ENCODE assay signal across 8 cellular contexts in the genomic region with DNA sequence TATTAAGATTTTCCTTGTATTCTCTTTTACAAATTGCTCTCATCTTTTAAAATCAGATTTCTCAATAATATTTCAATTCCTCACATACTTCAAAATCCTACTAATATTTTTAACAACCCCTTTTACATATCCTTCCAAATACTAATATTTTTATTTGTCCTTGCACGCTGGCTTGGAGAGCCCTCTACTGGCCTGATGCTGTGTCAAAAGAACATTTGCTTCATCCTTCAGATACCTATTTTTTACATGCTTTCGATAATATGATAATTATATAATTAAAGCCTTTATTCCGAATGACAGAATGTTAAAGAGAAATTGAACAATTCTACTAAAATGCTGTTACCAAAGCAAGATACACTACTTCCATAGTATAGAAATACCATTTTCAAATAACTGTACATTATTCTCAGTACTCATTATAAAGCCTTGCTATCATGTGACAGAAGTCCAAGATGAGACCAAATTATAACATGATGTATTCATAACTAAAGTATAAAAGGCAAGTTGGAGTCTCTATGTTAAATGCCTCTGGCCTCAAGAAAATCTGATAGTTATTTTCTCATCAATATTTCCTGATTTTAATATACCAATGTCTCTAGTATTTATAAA. TPM values are rescaled to one million over a fixed set of nuclear protein-coding genes. Genes with fewer than 3 reads are reported as not detected.
DNase-seq lines count a peak whose midpoint lies in the region; ATAC-seq and TF ChIP-seq lines count a peak whose summit lies in the region.

No MANE protein-coding gene starts in this region.

- no peak overlapping the region for H2AFZ ChIP-seq in smooth muscle cell (ENCODE audit: low read depth)

- no peaks in the 10 kb centered on the region for H3K9me3 ChIP-seq in Panc1 (ENCODE audit: control insufficient read depth, insufficient read depth, low read depth, low read length)
- H3K9me3 ChIP-seq in smooth muscle cell (replicated peaks; ENCODE audit: low read depth): no peaks in the 10 kb centered on the region

- H3K36me3 ChIP-seq in Panc1 (ENCODE audit: control insufficient read depth, insufficient read depth, low read length) (no peaks in the 10 kb centered on the region), smooth muscle cell (ENCODE audit: low read depth) (peaks cover 9% of the 10 kb centered on the region)

- H3K27me3 ChIP-seq in Panc1 (ENCODE audit: control insufficient read depth, insufficient read depth, low read length): no peaks in the 10 kb centered on the region
- H3K27me3 ChIP-seq in smooth muscle cell (ENCODE audit: low read depth): no peaks in the 10 kb centered on the region

- H3K4me3 ChIP-seq in Panc1 (ENCODE audit: low read depth in 2 of 2, low read length in 2 of 2) (no peak overlapping the region), fibroblast of the aortic adventitia (ENCODE audit: low read depth, low read length) (no peak overlapping the region), smooth muscle cell (no peak overlapping the region)

- TF ChIP-seq CTCF in Panc1 (IDR thresholded peaks at IDR 0.05) (peak; percentile 87; the same call in 1 of the 2 replicates), fibroblast of the aortic adventitia (IDR thresholded peaks at IDR 0.05; ENCODE audit: insufficient read depth, low read length) (peak; percentile 79), smooth muscle cell (IDR thresholded peaks at IDR 0.05; ENCODE audit: borderline replicate concordance, insufficient read depth, poor library complexity, severe bottlenecking) (peak; percentile 44)

- DNase-seq in Ammon's horn (ENCODE audit: low spot score) (peak; percentile 64), H4 (ENCODE audit: low spot score) (peak; percentile 3), Panc1 (ENCODE audit: low read depth, low spot score) (peak; percentile 32), fibroblast of the aortic adventitia (ENCODE audit: low read depth) (peak; percentile 52), smooth muscle cell (lab: John Stamatoyannopoulos, UW; ENCODE audit: unreplicated experiment) (no peak)

- no TSS peak for BruUV-seq in Panc1 (replicated peaks; lab: Mats Ljungman, UMichigan)

- POLR2A ChIA-PET in Panc1 (lab: Charles Lee): no interaction called here

- H3K4me1 ChIP-seq in Panc1 (ENCODE audit: control insufficient read depth, insufficient read depth, low read length): no peaks in the 10 kb centered on the region
- H3K4me1 ChIP-seq in smooth muscle cell (ENCODE audit: low read depth): no peaks in the 10 kb centered on the region

- in situ Hi-C loops in Panc1 (cut with HindIII; ENCODE audit: low pct_unique_long_range_greater_than_20kb, low sequenced_read_pairs): no loop called here

- ATAC-seq in Panc1 (no peak; the same call in 1 of the 2 replicates), HG03175 (IDR thresholded peaks at IDR 0.05; ENCODE audit: unreplicated experiment) (no peak), HG02642 (IDR thresholded peaks at IDR 0.05; ENCODE audit: poor library complexity, unreplicated experiment) (no peak), HG02852 (IDR thresholded peaks at IDR 0.05; ENCODE audit: unreplicated experiment) (no peak)

- H3K27ac ChIP-seq in Panc1 (ENCODE audit: low read length) (no peak overlapping the region), smooth muscle cell (ENCODE audit: low read depth) (no peak overlapping the region)

- H3F3A ChIP-seq in smooth muscle cell (ENCODE audit: low read depth): no peaks in the 10 kb centered on the region

- intact Hi-C loops in Panc1 (cut with micrococcal nuclease; ENCODE audit: unreplicated experiment): loop anchor here (2.0 to 10.0 kb wide), 2 partner anchors 224 to 534 kb away; no protein-coding TSS in a partner anchor

- peaks cover 46% of the 10 kb centered on the region for H3K79me2 ChIP-seq in smooth muscle cell (ENCODE audit: low read depth)

- peaks cover 100% of the 10 kb centered on the region for H4K20me1 ChIP-seq in smooth muscle cell (ENCODE audit: low read depth)

- CTCF ChIA-PET in Panc1 (lab: Charles Lee): no interaction called here

- H3K4me2 ChIP-seq in smooth muscle cell: no peak overlapping the region

- WGBS in smooth muscle cell (ENCODE audit: low lambda C conversion rate): 69% methylated on average over 3 of the region's 3 CpGs

- no peak overlapping the region for H3K9ac ChIP-seq in smooth muscle cell (ENCODE audit: low read depth)

RNA-seq across cellular contexts. Expression of gene PLN, which starts 39.0 kb away (rescaled TPM):
- total RNA-seq in H4 (2014; rRNA removed; shearing (Covaris generic)): 0.60 TPM in 1 of 2 replicates, not detected in the other
- total RNA-seq in Panc1 (2021; ENCODE audit: unreplicated experiment): not detected
- not detected for polyA plus RNA-seq in Panc1 (2012; ENCODE audit: insufficient read length)
- 0.27 and 0.98 TPM in 2 replicates for total RNA-seq in fibroblast of the aortic adventitia (ENCODE audit: low replicate concordance)
- 2.9 and 5.4 TPM in 2 replicates for total RNA-seq in smooth muscle cell
- polyA plus RNA-seq in smooth muscle cell: 0.75 and 5.8 TPM in 2 replicates
